Comparison of ENCODE assay signal across 18 cellular contexts in the genomic region with DNA sequence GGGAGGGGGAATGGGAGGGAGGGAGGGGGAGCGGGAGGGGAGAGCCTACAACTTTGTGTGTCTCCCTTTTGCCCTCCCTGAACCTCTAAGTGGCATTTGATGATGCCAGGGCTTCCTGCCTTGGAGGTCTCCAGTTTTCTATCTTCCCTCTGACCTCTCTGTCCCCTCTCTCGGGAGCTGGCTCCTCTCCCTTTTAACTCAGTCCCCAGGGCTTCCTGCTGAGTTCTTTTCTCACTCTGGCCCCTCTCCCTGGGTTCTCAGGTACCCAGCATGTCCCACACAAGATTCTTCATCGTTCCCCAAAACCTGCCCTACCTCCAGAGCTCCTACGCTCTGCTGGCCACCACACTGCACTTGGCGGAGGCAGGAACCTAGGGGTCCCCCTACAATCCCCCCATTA.
"Had no signal": no experiment of that assay in that cellular context is flagged by ENCODE, and none has a peak within 500 bp of the region (broad histone marks: within the 10 kb centered on the region; RNA-seq: fewer than 3 reads in every experiment).

No MANE protein-coding gene starts in this region.

- H3K27ac Mint-ChIP-seq: activated B cell treated with CpG ODN at 0.5 μM for 24 hours; activated CD4-positive, alpha-beta T cell treated with anti-CD3 and anti-CD28 coated beads, Interleukin-2, amount 10 ng/mL, durations not matched to agents 24 days and 14 days; activated T-helper 17 cell treated with anti-CD3 and anti-CD28 coated beads, Interleukin-2, amount 50 U/mL, for 72 hours; naive B cell; T-helper 17 cell had no signal

- H3K36me3 Mint-ChIP-seq: naive B cell had no signal

- H3K9me3 ChIP-seq: ascending aorta, right atrium auricular region, upper lobe of right lung had no signal

- H3K4me1 Mint-ChIP-seq: activated B cell treated with CpG ODN at 0.5 μM for 24 hours, naive B cell had no signal

- H3K9me3 Mint-ChIP-seq: activated B cell treated with CpG ODN at 0.5 μM for 24 hours; activated CD4-positive, alpha-beta T cell treated with anti-CD3 and anti-CD28 coated beads, Interleukin-2, amount 10 ng/mL, durations not matched to agents 24 days and 14 days; activated T-helper 17 cell treated with anti-CD3 and anti-CD28 coated beads, Interleukin-2, amount 50 U/mL, for 72 hours had no signal

- H3K27me3 ChIP-seq: ascending aorta, right atrium auricular region, upper lobe of right lung had no signal

- H3K36me3 ChIP-seq: ascending aorta, right atrium auricular region, upper lobe of right lung had no signal

- ATAC-seq: activated T-helper 17 cell treated with anti-CD3 and anti-CD28 coated beads, Interleukin-2, amount 50 U/mL, for 72 hours; stimulated activated naive CD8-positive, alpha-beta T cell treated with anti-CD3 and anti-CD28 coated beads, Interleukin-15, Interleukin-2, amounts not matched to agents 100 U/mL and 50 U/mL, for 24 hours; T-helper 17 cell had no signal

- H3K4me3 ChIP-seq: lung, upper lobe of right lung had no signal

- DNase-seq: activated B cell treated with CpG ODN at 0.5 μM for 24 hours; activated CD4-positive, alpha-beta T cell treated with anti-CD3 and anti-CD28 coated beads, Interleukin-2, amount 10 ng/mL, durations not matched to agents 24 days and 14 days; activated naive CD4-positive, alpha-beta T cell treated with Interleukin-2 at 50 U/mL for 16 hours; dermis blood vessel endothelial cell; erythroblast; islet precursor cell; naive B cell; posterior cingulate gyrus; small intestine; stimulated activated CD4-positive, alpha-beta T cell treated with anti-CD3 and anti-CD28 coated beads, Interleukin-4, amount 100 ng/mL, for 4 hours; stimulated activated CD8-positive, alpha-beta memory T cell treated with anti-CD3 and anti-CD28 coated beads, Interleukin-4, amount 100 ng/mL, for 48 hours; stimulated activated naive CD8-positive, alpha-beta T cell treated with anti-CD3 and anti-CD28 coated beads, Interleukin-15, Interleukin-2, amounts not matched to agents 100 U/mL and 50 U/mL, for 24 hours; T-helper 17 cell; upper lobe of right lung had no signal

- H3K4me3 Mint-ChIP-seq: activated B cell treated with CpG ODN at 0.5 μM for 24 hours; activated CD4-positive, alpha-beta T cell treated with anti-CD3 and anti-CD28 coated beads, Interleukin-2, amount 10 ng/mL, durations not matched to agents 24 days and 14 days; activated T-helper 17 cell treated with anti-CD3 and anti-CD28 coated beads, Interleukin-2, amount 50 U/mL, for 72 hours; naive B cell had no signal
